In genomic region chr19:16846901-16847300, GRCh38 we compare ENCODE assay signal across 18 cellular contexts. TPM values are rescaled to one million over a fixed set of nuclear protein-coding genes. Genes with fewer than 3 reads are reported as not detected.
DNase-seq lines count a peak whose midpoint lies in the region; ATAC-seq and TF ChIP-seq lines count a peak whose summit lies in the region.
"Had no signal": no experiment of that assay in that cellular context is flagged by ENCODE, and none has a peak within 500 bp of the region (broad histone marks: within the 10 kb centered on the region; RNA-seq: fewer than 3 reads in every experiment).

No MANE protein-coding gene starts in this region.

- CTCF ChIA-PET in RWPE1 (lab: Yijun Ruan, JAX) = no interaction called here

- H3K18ac ChIP-seq in neuronal stem cell (ENCODE audit: low read length) (no peak overlapping the region), trophoblast cell (ENCODE audit: low read length) (no peak overlapping the region)

- no peaks in the 10 kb centered on the region for H3K27me3 Mint-ChIP-seq in chondrocyte (ENCODE audit: low read depth)
- H3K27me3 Mint-ChIP-seq: CD4-positive, CD25-positive, alpha-beta regulatory T cell had no signal

- H2BK15ac ChIP-seq in neuronal stem cell (ENCODE audit: low read length) = no peak overlapping the region

- no peak overlapping the region for H3K27ac Mint-ChIP-seq in chondrocyte (ENCODE audit: unreplicated experiment)
- H3K27ac Mint-ChIP-seq: CD4-positive, CD25-positive, alpha-beta regulatory T cell; CD8-positive, alpha-beta T cell; HFFc6 had no signal

- H2BK12ac ChIP-seq in neuronal stem cell (ENCODE audit: low read length) (no peak overlapping the region), trophoblast cell (ENCODE audit: low read length) (no peak overlapping the region)

- no peak for DNase-seq in RWPE1 (ENCODE audit: low spot score)
- DNase-seq in chondrocyte (ENCODE audit: low spot score) = peak; percentile 85
- DNase-seq in neuronal stem cell (ENCODE audit: low spot score) = no peak
- DNase-seq in trophoblast cell = no peak
- no peak for DNase-seq in HUDEP-2 (lab: John Stamatoyannopoulos, UW; ENCODE audit: unreplicated experiment in 76 of 76)
- DNase-seq: C1 segment of cervical spinal cord; Caco-2; CD4-positive, CD25-positive, alpha-beta regulatory T cell; CD8-positive, alpha-beta T cell; DMS153; DND-41; GOT3; HFFc6 had no signal

- H2BK120ac ChIP-seq in neuronal stem cell (ENCODE audit: low read depth, low read length) = no peak overlapping the region
- H2BK120ac ChIP-seq in trophoblast cell (ENCODE audit: insufficient read depth, low read length, poor library complexity) = no peak overlapping the region

- H3K36me3 Mint-ChIP-seq in chondrocyte (ENCODE audit: low read depth) = peaks cover 42% of the 10 kb centered on the region

- peak overlapping the region; percentile 18 for H3K27ac ChIP-seq in RWPE1
- no peak overlapping the region for H3K27ac ChIP-seq in neuronal stem cell (replicated peaks; ENCODE audit: low read length)
- no peak overlapping the region for H3K27ac ChIP-seq in trophoblast cell (ENCODE audit: low read depth, low read length)

- H3K4me3 Mint-ChIP-seq in chondrocyte (ENCODE audit: unreplicated experiment) = no peak overlapping the region
- H3K4me3 Mint-ChIP-seq: CD4-positive, CD25-positive, alpha-beta regulatory T cell; CD8-positive, alpha-beta T cell; HFFc6 had no signal

- H3K4me1 Mint-ChIP-seq in chondrocyte (ENCODE audit: low read depth) = peaks cover 11% of the 10 kb centered on the region

- H4K12ac ChIP-seq in trophoblast cell (ENCODE audit: low read depth, low read length) = no peak overlapping the region

- H3K4me1 ChIP-seq in neuronal stem cell (ENCODE audit: control insufficient read depth in 2 of 2, insufficient read depth in 1 of 2, low read depth in 1 of 2, low read length in 2 of 2) (no peaks in the 10 kb centered on the region), trophoblast cell (ENCODE audit: control insufficient read depth in 1 of 2, insufficient read depth in 2 of 2, low read length in 2 of 2) (no peaks in the 10 kb centered on the region)
- H3K4me1 ChIP-seq: Caco-2, HAP-1 had no signal

- no peak overlapping the region for H4K91ac ChIP-seq in neuronal stem cell (ENCODE audit: low read depth, low read length, poor library complexity)
- H4K91ac ChIP-seq in trophoblast cell (ENCODE audit: low read depth, low read length) = no peak overlapping the region

- H3K4me3 ChIP-seq in neuronal stem cell (ENCODE audit: low read length in 2 of 2) (no peak overlapping the region), trophoblast cell (ENCODE audit: low read depth, low read length) (no peak overlapping the region)
- H3K4me3 ChIP-seq: HAP-1 had no signal

- H3K4me2 ChIP-seq in neuronal stem cell (ENCODE audit: insufficient read depth, low read length, poor library complexity, severe bottlenecking) = no peak overlapping the region
- H3K4me2 ChIP-seq in trophoblast cell (ENCODE audit: low read length) = no peak overlapping the region

- H3K4ac ChIP-seq in neuronal stem cell (ENCODE audit: low read length) (no peak overlapping the region), trophoblast cell (ENCODE audit: low read depth, low read length) (no peak overlapping the region)

- H3K79me2 ChIP-seq in trophoblast cell (ENCODE audit: control insufficient read depth, insufficient read depth, low read length, poor library complexity) = no peaks in the 10 kb centered on the region

- ATAC-seq in HG03378 (IDR thresholded peaks at IDR 0.05; ENCODE audit: unreplicated experiment) = no peak
- ATAC-seq: CD8-positive, alpha-beta T cell had no signal

- H3K23ac ChIP-seq in neuronal stem cell (ENCODE audit: low read depth, low read length, poor library complexity) (no peak overlapping the region), trophoblast cell (ENCODE audit: low read length) (no peak overlapping the region)

- peaks cover 61 to 99% of the 10 kb centered on the region in 2 donors for H3K36me3 ChIP-seq in neuronal stem cell (replicated peaks in 1 of 2; ENCODE audit: control insufficient read depth in 2 of 2, insufficient read depth in 2 of 2, low read length in 2 of 2)
- peaks cover 78 to 88% of the 10 kb centered on the region in 2 experiments for H3K36me3 ChIP-seq in trophoblast cell (ENCODE audit: control insufficient read depth in 1 of 2, insufficient read depth in 2 of 2, low read length in 2 of 2)

- H3K27me3 ChIP-seq in neuronal stem cell (ENCODE audit: control insufficient read depth in 3 of 3, insufficient read depth in 3 of 3, low read depth in 1 of 3, low read length in 3 of 3) (no peaks in the 10 kb centered on the region), trophoblast cell (ENCODE audit: insufficient read depth, low read length) (no peaks in the 10 kb centered on the region)

- H3K9me3 ChIP-seq in neuronal stem cell (replicated peaks in 1 of 2; ENCODE audit: control insufficient read depth in 2 of 2, insufficient read depth in 1 of 2, low read depth in 1 of 2, low read length in 2 of 2) = peaks cover 0 to 5% of the 10 kb centered on the region in 2 donors
- no peaks in the 10 kb centered on the region for H3K9me3 ChIP-seq in trophoblast cell (ENCODE audit: insufficient read depth, low read depth, low read length)
- H3K9me3 ChIP-seq: Caco-2, HAP-1 had no signal

- POLR2A ChIA-PET in RWPE1 (lab: Yijun Ruan, JAX; ENCODE audit: low non-redundant PET) = no interaction called here

- TF ChIP-seq CTCF in RWPE1 (conservative IDR thresholded peaks at IDR 0.05; ENCODE audit: low read depth) (no peak), chondrocyte (IDR thresholded peaks at IDR 0.05) (no peak)

- no peak overlapping the region for H4K8ac ChIP-seq in neuronal stem cell (ENCODE audit: low read depth, low read length)
- no peak overlapping the region for H4K8ac ChIP-seq in trophoblast cell (ENCODE audit: low read depth, low read length)

- no peaks in the 10 kb centered on the region for H3K9me3 Mint-ChIP-seq in chondrocyte (ENCODE audit: low read depth)
- H3K9me3 Mint-ChIP-seq: CD4-positive, CD25-positive, alpha-beta regulatory T cell; CD8-positive, alpha-beta T cell; HFFc6 had no signal

- H2AK5ac ChIP-seq in neuronal stem cell (ENCODE audit: low read depth, low read length) = no peak overlapping the region
- no peak overlapping the region for H2AK5ac ChIP-seq in trophoblast cell (ENCODE audit: low read length)

- H2BK5ac ChIP-seq in neuronal stem cell (ENCODE audit: low read length) (no peak overlapping the region), trophoblast cell (ENCODE audit: low read depth, low read length, poor library complexity) (no peak overlapping the region)

- H2AFZ ChIP-seq in neuronal stem cell (ENCODE audit: low read length) (no peak overlapping the region), trophoblast cell (ENCODE audit: insufficient read depth, low read length, poor library complexity) (no peak overlapping the region)

- H3K79me1 ChIP-seq in neuronal stem cell (ENCODE audit: low read depth, low read length) (peaks cover 3% of the 10 kb centered on the region), trophoblast cell (ENCODE audit: low read length) (no peaks in the 10 kb centered on the region)

- no CpG with 5 or more reads among the region's 16 CpGs for WGBS in neuronal stem cell (ENCODE audit: extremely low coverage in 2 of 2, insufficient read length in 2 of 2, insufficient replicate concordance in 1 of 2), 2 donors
- WGBS in trophoblast cell (ENCODE audit: extremely low coverage, insufficient coverage, insufficient read length) = no CpG with 5 or more reads among the region's 16 CpGs

- H3K14ac ChIP-seq in neuronal stem cell (ENCODE audit: low read length) (peak overlapping the region; percentile 38), trophoblast cell (ENCODE audit: low read length) (no peak overlapping the region)

- no peak overlapping the region for H3K9ac ChIP-seq in neuronal stem cell (ENCODE audit: low read depth, low read length, poor library complexity)
- no peak overlapping the region for H3K9ac ChIP-seq in trophoblast cell (ENCODE audit: low read length)

RNA-seq across cellular contexts. Expression of gene SIN3B, which starts 17.7 kb away (rescaled TPM):
- 59.2 to 62.2 TPM (median 59.7 TPM) in 3 replicates for total RNA-seq in chondrocyte
- 25.4 TPM for polyA plus RNA-seq in neuronal stem cell (2013, experiment 1 of 2)
- 25.2 TPM for polyA plus RNA-seq in neuronal stem cell (2013, experiment 2 of 2)
- 123 and 128 TPM in 2 replicates for polyA plus RNA-seq in trophoblast cell (2013)

RNA-seq across cellular contexts. Expression of gene F2RL3, which starts 41.9 kb away (rescaled TPM):
- 0.05 to 0.10 TPM in 2 of 3 replicates, not detected in the other for total RNA-seq in chondrocyte
- not detected for polyA plus RNA-seq in neuronal stem cell (2013, experiment 1 of 2)
- not detected for polyA plus RNA-seq in neuronal stem cell (2013, experiment 2 of 2)
- polyA plus RNA-seq in trophoblast cell (2013) = 0.01 TPM in 1 of 2 replicates, not detected in the other
- total RNA-seq: A172; A673; Caco-2; CD8-positive, alpha-beta T cell; HFFc6 had no signal
- polyA plus RNA-seq: BJ; CD4-positive, CD25-positive, alpha-beta regulatory T cell had no signal
